Comparison of ENCODE assay signal across 21 cellular contexts in genomic region chr7:44159824-44160630, GRCh38. TPM values are rescaled to one million over a fixed set of nuclear protein-coding genes. Genes with fewer than 3 reads are reported as not detected.
A peak's percentile ranks its signal among the peaks of the same experiment; 100 is the strongest.
DNase-seq lines count a peak whose midpoint lies in the region; ATAC-seq and TF ChIP-seq lines count a peak whose summit lies in the region.
"Had no signal": no experiment of that assay in that cellular context is flagged by ENCODE, and none has a peak within 500 bp of the region (broad histone marks: within the 10 kb centered on the region; RNA-seq: fewer than 3 reads in every experiment).

No MANE protein-coding gene starts in this region.

- WGBS in spleen, 5 donors: 87 to 96% (median 88%) methylated on average over 5 of the region's 5 CpGs
- 82 to 92% methylated on average over 4 to 5 of the region's 5 CpGs for WGBS in tibial nerve, 2 donors

- H3K4me3 Mint-ChIP-seq in natural killer cell treated with Interleukin-12 subunit alpha and Interleukin-12 subunit beta and Interleukin-15 and Interleukin-18, amount 100 ng/mL, for 72 hours: no peak overlapping the region
- no peak overlapping the region for H3K4me3 Mint-ChIP-seq in natural killer cell
- H3K4me3 Mint-ChIP-seq: CD14-positive monocyte had no signal

- no peak for TF ChIP-seq EP300 in tibial nerve (IDR thresholded peaks at IDR 0.05)

- no peaks in the 10 kb centered on the region for H3K27me3 ChIP-seq in spleen (replicated peaks in 1 of 7)
- no peaks in the 10 kb centered on the region for H3K27me3 ChIP-seq in tibial nerve
- H3K27me3 ChIP-seq: MG63 had no signal

- H3K4me3 ChIP-seq in spleen: no peak overlapping the region
- H3K4me3 ChIP-seq in tibial nerve: no peak overlapping the region
- H3K4me3 ChIP-seq: MG63 had no signal

- intact Hi-C loops in natural killer cell (cut with micrococcal nuclease): no loop called here
- intact Hi-C loops in cardiac septum (cut with DNase I): no loop called here
- intact Hi-C loops in spleen (cut with DNase I; ENCODE audit: low total_unique reads): no loop called here

- H3K4me1 ChIP-seq in spleen: no peaks in the 10 kb centered on the region
- no peaks in the 10 kb centered on the region for H3K4me1 ChIP-seq in tibial nerve

- H3K27ac Mint-ChIP-seq in natural killer cell treated with Interleukin-12 subunit alpha and Interleukin-12 subunit beta and Interleukin-15 and Interleukin-18, amount 100 ng/mL, for 72 hours: no peak overlapping the region
- no peak overlapping the region for H3K27ac Mint-ChIP-seq in natural killer cell

- H3K36me3 Mint-ChIP-seq in natural killer cell treated with Interleukin-12 subunit alpha and Interleukin-12 subunit beta and Interleukin-15 and Interleukin-18, amount 100 ng/mL, for 72 hours: no peaks in the 10 kb centered on the region
- H3K36me3 Mint-ChIP-seq in natural killer cell: no peaks in the 10 kb centered on the region
- H3K36me3 Mint-ChIP-seq: CD14-positive monocyte had no signal

- H3K36me3 ChIP-seq in spleen: no peaks in the 10 kb centered on the region
- no peaks in the 10 kb centered on the region for H3K36me3 ChIP-seq in tibial nerve
- H3K36me3 ChIP-seq: MG63 had no signal

- no peak overlapping the region for H3K27ac ChIP-seq in spleen
- no peak overlapping the region for H3K27ac ChIP-seq in tibial nerve

- H3K9me3 Mint-ChIP-seq in natural killer cell treated with Interleukin-12 subunit alpha and Interleukin-12 subunit beta and Interleukin-15 and Interleukin-18, amount 100 ng/mL, for 72 hours: no peaks in the 10 kb centered on the region
- H3K9me3 Mint-ChIP-seq in natural killer cell: no peaks in the 10 kb centered on the region

- TF ChIP-seq CTCF in natural killer cell (IDR thresholded peaks at IDR 0.05) (no peak), spleen (IDR thresholded peaks at IDR 0.05 in 8 of 11, conservative IDR thresholded peaks at IDR 0.05 in 3 of 11) (no peak), tibial nerve (IDR thresholded peaks at IDR 0.05) (no peak)

- H3K9me3 ChIP-seq in spleen (peaks cover 0 to 7% (median 0%) of the 10 kb centered on the region in 8 donors), tibial nerve (peaks cover 0 to 3% (median 0%) of the 10 kb centered on the region in 4 donors)
- H3K9me3 ChIP-seq: MG63 had no signal

- no peaks in the 10 kb centered on the region for H3K4me1 Mint-ChIP-seq in natural killer cell treated with Interleukin-12 subunit alpha and Interleukin-12 subunit beta and Interleukin-15 and Interleukin-18, amount 100 ng/mL, for 72 hours (ENCODE audit: low read depth in 2 of 2)
- H3K4me1 Mint-ChIP-seq in natural killer cell: no peaks in the 10 kb centered on the region
- H3K4me1 Mint-ChIP-seq: CD14-positive monocyte had no signal

- peak; percentile 23 for DNase-seq in natural killer cell treated with Interleukin-12 subunit alpha and Interleukin-12 subunit beta and Interleukin-15 and Interleukin-18, amount 100 ng/mL, for 72 hours (ENCODE audit: low spot score)
- DNase-seq in natural killer cell (no peak), cardiac septum (ENCODE audit: low spot score) (peak; percentile 67), mesenteric fat pad (ENCODE audit: low spot score) (peak; percentile 81), spleen (no peak), tibial nerve (ENCODE audit: low spot score in 2 of 2) (no peak)
- DNase-seq: ACHN, AML-193, COR-L47, IMR-90, Karpas-422, MG63, NCI-H1105, NCI-H1694 treated with DMSO at 0.1 percent for 48 hours, NCI-H345, NCI-H526 treated with DMSO at 0.1 percent for 48 hours, OCI-M1 had no signal

- peaks cover 18 to 23% of the 10 kb centered on the region in 2 donors for H3K27me3 Mint-ChIP-seq in natural killer cell treated with Interleukin-12 subunit alpha and Interleukin-12 subunit beta and Interleukin-15 and Interleukin-18, amount 100 ng/mL, for 72 hours
- H3K27me3 Mint-ChIP-seq in natural killer cell (ENCODE audit: low read depth in 2 of 2): peaks cover 13 to 35% of the 10 kb centered on the region in 2 donors

- TF ChIP-seq POLR2A in spleen (IDR thresholded peaks at IDR 0.05): no peak
- TF ChIP-seq POLR2A in tibial nerve (IDR thresholded peaks at IDR 0.05): no peak

- no peak for ATAC-seq in natural killer cell treated with Interleukin-12 subunit alpha and Interleukin-12 subunit beta and Interleukin-15 and Interleukin-18, amount 100 ng/mL, for 72 hours
- ATAC-seq in natural killer cell: no peak
- no peak for ATAC-seq in GM21367 (IDR thresholded peaks at IDR 0.05; ENCODE audit: unreplicated experiment)

RNA-seq across cellular contexts. Expression of gene MYL7, which starts 18.9 kb away (rescaled TPM):
- not detected for total RNA-seq in natural killer cell treated with Interleukin-12 subunit alpha and Interleukin-12 subunit beta and Interleukin-15 and Interleukin-18, amount 100 ng/mL, for 72 hours
- not detected for total RNA-seq in natural killer cell
- total RNA-seq in cardiac septum: 2,493 TPM
- total RNA-seq in mesenteric fat pad: not detected
- 1 to 10 TPM in 1 of 7 donors, not detected in 6; 1.6 TPM for total RNA-seq in spleen
- polyA plus RNA-seq in spleen: under 1 TPM in 1 of 3 donors, not detected in 2; 0.22 TPM
- not detected for total RNA-seq in tibial nerve
- total RNA-seq: HT-29, IMR-90, RPMI7951 had no signal
- polyA plus RNA-seq: CD14-positive monocyte had no signal

RNA-seq across cellular contexts. Expression of gene GCK, which starts 29.2 kb away (rescaled TPM):
- total RNA-seq in natural killer cell treated with Interleukin-12 subunit alpha and Interleukin-12 subunit beta and Interleukin-15 and Interleukin-18, amount 100 ng/mL, for 72 hours: under 1 TPM in 1 of 2 donors, not detected in 1; 0.24 TPM
- total RNA-seq in natural killer cell (not detected), cardiac septum (3.7 TPM), mesenteric fat pad (0.48 TPM), spleen (1 to 10 TPM in 1 of 7 donors, under 1 TPM in 3, not detected in 3; 0.29 to 1.6 (median 0.49) TPM), tibial nerve (1 to 10 TPM in 3 of 4 donors, not detected in 1; 2.3 to 3.0 (median 2.4) TPM)
- 1 to 10 TPM in 2 of 3 donors, under 1 TPM in 1; 0.55 to 1.7 (median 1.2) TPM for polyA plus RNA-seq in spleen
- total RNA-seq: HT-29 had no signal
- polyA plus RNA-seq: CD14-positive monocyte had no signal

RNA-seq across cellular contexts. Expression of gene POLD2, which starts 36.7 kb away (rescaled TPM):
- total RNA-seq in natural killer cell treated with Interleukin-12 subunit alpha and Interleukin-12 subunit beta and Interleukin-15 and Interleukin-18, amount 100 ng/mL, for 72 hours: 100 to 1,000 TPM; 101 to 229 TPM
- total RNA-seq in natural killer cell (10 to 100 TPM; 30.1 to 38.3 (median 38.1) TPM), cardiac septum (88.1 TPM), mesenteric fat pad (60.2 TPM), spleen (10 to 100 TPM; 31.9 to 73.0 (median 40.9) TPM), tibial nerve (10 to 100 TPM; 33.9 to 87.9 (median 71.0) TPM)
- polyA plus RNA-seq in spleen: 10 to 100 TPM; 53.7 to 79.1 (median 69.4) TPM

RNA-seq across cellular contexts. Expression of gene YKT6, which starts 40.8 kb away (rescaled TPM):
- total RNA-seq in natural killer cell treated with Interleukin-12 subunit alpha and Interleukin-12 subunit beta and Interleukin-15 and Interleukin-18, amount 100 ng/mL, for 72 hours: 10 to 100 TPM; 93.1 to 99.3 TPM
- total RNA-seq in natural killer cell: 100 to 1,000 TPM in 1 of 3 donors, 10 to 100 TPM in 2; 72.4 to 107 (median 87.1) TPM
- total RNA-seq in cardiac septum: 56.1 TPM
- 77.4 TPM for total RNA-seq in mesenteric fat pad
- 10 to 100 TPM; 51.9 to 66.4 (median 56.6) TPM for total RNA-seq in spleen
- 10 to 100 TPM; 26.9 to 49.0 (median 30.1) TPM for polyA plus RNA-seq in spleen
- total RNA-seq in tibial nerve: 10 to 100 TPM; 36.2 to 54.6 (median 43.6) TPM

RNA-seq across cellular contexts. Expression of gene AEBP1, which starts 55.9 kb away (rescaled TPM):
- 1 to 10 TPM; 1.0 to 2.4 TPM for total RNA-seq in natural killer cell treated with Interleukin-12 subunit alpha and Interleukin-12 subunit beta and Interleukin-15 and Interleukin-18, amount 100 ng/mL, for 72 hours
- total RNA-seq in natural killer cell (1 to 10 TPM; 3.3 to 9.0 (median 6.4) TPM), cardiac septum (93.1 TPM), mesenteric fat pad (267 TPM), spleen (100 to 1,000 TPM in 2 of 7 donors, 10 to 100 TPM in 5; 67.5 to 106 (median 88.3) TPM), tibial nerve (100 to 1,000 TPM; 142 to 440 (median 264) TPM)
- 10 to 100 TPM; 41.3 to 71.7 (median 49.7) TPM for polyA plus RNA-seq in spleen
- total RNA-seq: HT-29 had no signal
- polyA plus RNA-seq: CD14-positive monocyte had no signal

Comparison
In these comparisons a context has a peak if more than half of its experiments do, and no peak if none do; other contexts are left out.
1. DNase-seq: peak in natural killer cell treated with Interleukin-12 subunit alpha and Interleukin-12 subunit beta and Interleukin-15 and Interleukin-18, amount 100 ng/mL, for 72 hours (single experiment), cardiac septum (single experiment) and mesenteric fat pad (single experiment); none in natural killer cell (single experiment), spleen (single experiment) and tibial nerve (0 of 2).
2. RNA of gene MYL7, which starts 18.9 kb away (total RNA-seq): 2,493 TPM in cardiac septum (single experiment); 1.6 TPM in spleen, not detected in natural killer cell treated with Interleukin-12 subunit alpha and Interleukin-12 subunit beta and Interleukin-15 and Interleukin-18, amount 100 ng/mL, for 72 hours, not detected in natural killer cell, not detected in mesenteric fat pad (single experiment) and not detected in tibial nerve; every median in the first group is over 100 times any median in the second.